ENCODE assay signal across 8 cellular contexts in genomic region chr1:155195201-155196102, GRCh38. TPM values are rescaled to one million over a fixed set of nuclear protein-coding genes. Genes with fewer than 3 reads are reported as not detected.
DNase-seq lines count a peak whose midpoint lies in the region; ATAC-seq lines count a peak whose summit lies in the region.

No MANE protein-coding gene starts in this region.

- no peaks in the 10 kb centered on the region for H3K36me3 Mint-ChIP-seq in activated naive CD4-positive, alpha-beta T cell treated with anti-CD3 and anti-CD28 coated beads, Interleukin-2, amount 50 U/mL, for 24 hours

- H3K4me3 Mint-ChIP-seq in activated naive CD4-positive, alpha-beta T cell treated with anti-CD3 and anti-CD28 coated beads, Interleukin-2, amount 50 U/mL, for 24 hours = peak overlapping the region; percentile 83

- peak overlapping the region; percentile 13 for H3K27ac ChIP-seq in angular gyrus (ENCODE audit: low read depth, low read length)
- H3K27ac ChIP-seq in urinary bladder (ENCODE audit: low read depth) = no peak overlapping the region

- H3K36me3 ChIP-seq in urinary bladder (ENCODE audit: insufficient read depth) = no peaks in the 10 kb centered on the region

- H3K9me3 Mint-ChIP-seq in activated naive CD4-positive, alpha-beta T cell treated with anti-CD3 and anti-CD28 coated beads, Interleukin-2, amount 50 U/mL, for 24 hours = no peaks in the 10 kb centered on the region

- no peaks in the 10 kb centered on the region for H3K4me1 ChIP-seq in urinary bladder (ENCODE audit: insufficient read depth)

- 17% methylated on average over 27 of the region's 27 CpGs for WGBS in urinary bladder

- H3K27ac Mint-ChIP-seq in activated naive CD4-positive, alpha-beta T cell treated with anti-CD3 and anti-CD28 coated beads, Interleukin-2, amount 50 U/mL, for 24 hours = peak overlapping the region; percentile 68

- ATAC-seq in HG03045 (IDR thresholded peaks at IDR 0.05; ENCODE audit: unreplicated experiment) (no peak), GM19467 (IDR thresholded peaks at IDR 0.05; ENCODE audit: unreplicated experiment) (no peak)

- DNase-seq in activated naive CD4-positive, alpha-beta T cell treated with Interleukin-2 at 50 U/mL for 16 hours = no peak
- DNase-seq in left kidney (ENCODE audit: low read depth, low spot score) (peak; percentile 43), dermis blood vessel endothelial cell (no peak)

- H3K27me3 Mint-ChIP-seq in activated naive CD4-positive, alpha-beta T cell treated with anti-CD3 and anti-CD28 coated beads, Interleukin-2, amount 50 U/mL, for 24 hours = no peaks in the 10 kb centered on the region

- peaks cover 35% of the 10 kb centered on the region for H3K4me1 Mint-ChIP-seq in activated naive CD4-positive, alpha-beta T cell treated with anti-CD3 and anti-CD28 coated beads, Interleukin-2, amount 50 U/mL, for 24 hours

- peak overlapping the region; percentile 44 for H3K4me3 ChIP-seq in urinary bladder (ENCODE audit: low read depth, low read length)

RNA-seq across cellular contexts. Expression of gene THBS3, which starts 12.2 kb away (rescaled TPM):
- 57.2 TPM for total RNA-seq in urinary bladder
- 24.5 TPM for polyA plus RNA-seq in urinary bladder
- total RNA-seq in dermis blood vessel endothelial cell = 15.9 and 16.2 TPM in 2 replicates

RNA-seq across cellular contexts. Expression of gene MTX1, which starts 13.0 kb away (rescaled TPM):
- total RNA-seq in urinary bladder (13.6 TPM), dermis blood vessel endothelial cell (49.3 and 50.2 TPM in 2 replicates)
- polyA plus RNA-seq in urinary bladder = 40.2 TPM

RNA-seq across cellular contexts. Expression of gene TRIM46, which starts 21.8 kb away (rescaled TPM):
- total RNA-seq in urinary bladder (0.85 TPM), dermis blood vessel endothelial cell (4.1 and 4.7 TPM in 2 replicates)
- 1.1 TPM for polyA plus RNA-seq in urinary bladder

RNA-seq across cellular contexts. Expression of gene KRTCAP2, which starts 22.3 kb away (rescaled TPM):
- total RNA-seq in urinary bladder = 53.0 TPM
- polyA plus RNA-seq in urinary bladder = 266 TPM
- 64.4 and 128 TPM in 2 replicates for total RNA-seq in dermis blood vessel endothelial cell

RNA-seq across cellular contexts. Expression of gene DPM3, which starts 55.1 kb away (rescaled TPM):
- 15.8 TPM for total RNA-seq in urinary bladder
- polyA plus RNA-seq in urinary bladder = 205 TPM
- total RNA-seq in dermis blood vessel endothelial cell = 16.1 and 41.4 TPM in 2 replicates
